ENCODE assay signal across 18 cellular contexts in genomic region chr3:62125376-62125775, GRCh38.
DNase-seq lines count a peak whose midpoint lies in the region; ATAC-seq and TF ChIP-seq lines count a peak whose summit lies in the region.
"Had no signal": no experiment of that assay in that cellular context is flagged by ENCODE, and none has a peak within 500 bp of the region (broad histone marks: within the 10 kb centered on the region; RNA-seq: fewer than 3 reads in every experiment).

No MANE protein-coding gene starts in this region.

- DNase-seq in left kidney (ENCODE audit: low read depth, low spot score) (peak; percentile 53), type B pancreatic cell (ENCODE audit: extremely low spot score, unreplicated experiment) (no peak), DMS53 treated with DMSO at 0.1 percent for 48 hours (lab: John Stamatoyannopoulos, UW; ENCODE audit: unreplicated experiment) (no peak)
- DNase-seq: CD4-positive, alpha-beta T cell; CD8-positive, alpha-beta memory T cell; DMS 273 treated with DMSO at 0.1 percent for 48 hours; DMS79 treated with DMSO at 0.1 percent for 48 hours; GM23248; H7 had no signal

- peaks cover 5% of the 10 kb centered on the region for H3K36me3 Mint-ChIP-seq in type B pancreatic cell
- H3K36me3 Mint-ChIP-seq: CD14-positive monocyte; CD8-positive, alpha-beta memory T cell had no signal

- H3K9me3 ChIP-seq in BLaER1 treated with 17β-estradiol and CSF1 and Interleukin-3, amounts not matched to agents 10 nM and 100 nM (replicated peaks in 1 of 11): peaks cover 0 to 19% (median 6%) of the 10 kb centered on the region in 11 experiments; a peak in 11 of 22 replicates
- no peaks in the 10 kb centered on the region for H3K9me3 ChIP-seq in parathyroid adenoma (ENCODE audit: control insufficient read depth, low read length)
- H3K9me3 ChIP-seq: BLaER1 had no signal

- H3K4me1 ChIP-seq in BLaER1 treated with 17β-estradiol and CSF1 and Interleukin-3, amounts not matched to agents 10 nM and 100 nM: peaks cover 0 to 55% (median 36%) of the 10 kb centered on the region in 10 experiments; a peak in 16 of 20 replicates
- H3K4me1 ChIP-seq in parathyroid adenoma: peaks cover 14% of the 10 kb centered on the region

- peaks cover 8% of the 10 kb centered on the region for H3K79me2 ChIP-seq in parathyroid adenoma

- H3K9ac ChIP-seq in BLaER1 treated with 17β-estradiol and CSF1 and Interleukin-3, amounts not matched to agents 10 nM and 100 nM: no peak overlapping the region
- H3K9ac ChIP-seq in parathyroid adenoma: no peak overlapping the region
- H3K9ac ChIP-seq: BLaER1, GM23248 had no signal

- H3K27me3 Mint-ChIP-seq in type B pancreatic cell: no peaks in the 10 kb centered on the region
- H3K27me3 Mint-ChIP-seq: B cell; CD4-positive, alpha-beta T cell; CD8-positive, alpha-beta memory T cell had no signal

- ATAC-seq in GM18909 (IDR thresholded peaks at IDR 0.05; ENCODE audit: poor library complexity, unreplicated experiment) (no peak), HG03520 (IDR thresholded peaks at IDR 0.05; ENCODE audit: unreplicated experiment) (no peak)
- ATAC-seq: HCT116 had no signal

- H3K27ac ChIP-seq in BLaER1 treated with 17β-estradiol and CSF1 and Interleukin-3, amounts not matched to agents 10 nM and 100 nM: no peak overlapping the region
- H3K27ac ChIP-seq in parathyroid adenoma: no peak overlapping the region
- H3K27ac ChIP-seq: 22Rv1, BLaER1, GM23248 had no signal

- no peaks in the 10 kb centered on the region for H3K27me3 ChIP-seq in BLaER1 treated with 17β-estradiol and CSF1 and Interleukin-3, amounts not matched to agents 10 nM and 100 nM
- H3K27me3 ChIP-seq in parathyroid adenoma (ENCODE audit: control insufficient read depth, insufficient read depth, low read length): no peaks in the 10 kb centered on the region
- H3K27me3 ChIP-seq: BLaER1 had no signal

- H3K9me3 Mint-ChIP-seq in type B pancreatic cell: peaks cover 10% of the 10 kb centered on the region
- H3K9me3 Mint-ChIP-seq: CD4-positive, alpha-beta T cell had no signal

- H4K20me1 ChIP-seq in BLaER1 treated with 17β-estradiol and CSF1 and Interleukin-3, amounts not matched to agents 10 nM and 100 nM: no peaks in the 10 kb centered on the region
- H4K20me1 ChIP-seq: BLaER1 had no signal

- H3K4me3 Mint-ChIP-seq in type B pancreatic cell: no peak overlapping the region
- H3K4me3 Mint-ChIP-seq: B cell; CD14-positive monocyte; CD4-positive, alpha-beta T cell; CD8-positive, alpha-beta memory T cell had no signal

- H3K4me3 ChIP-seq in BLaER1 treated with 17β-estradiol and CSF1 and Interleukin-3, amounts not matched to agents 10 nM and 100 nM: no peak overlapping the region
- H3K4me3 ChIP-seq in parathyroid adenoma (ENCODE audit: low read depth, low read length): no peak overlapping the region
- H3K4me3 ChIP-seq: BLaER1, GM23248 had no signal

- H3K4me2 ChIP-seq in BLaER1 treated with 17β-estradiol and CSF1 and Interleukin-3, amounts not matched to agents 10 nM and 100 nM: peak overlapping the region in 9 of 11 experiments; percentile 6 to 76 (median 28); a peak in 8 of 22 replicates
- peak overlapping the region; percentile 44 for H3K4me2 ChIP-seq in parathyroid adenoma (ENCODE audit: low read length)
- H3K4me2 ChIP-seq: BLaER1 had no signal

- peak overlapping the region; percentile 61 for H3K27ac Mint-ChIP-seq in type B pancreatic cell
- H3K27ac Mint-ChIP-seq: B cell; CD14-positive monocyte; CD4-positive, alpha-beta T cell; CD8-positive, alpha-beta memory T cell had no signal

- TF ChIP-seq CTCF in parathyroid adenoma (IDR thresholded peaks at IDR 0.05) (no peak), type B pancreatic cell (conservative IDR thresholded peaks at IDR 0.05) (no peak)

- H2AFZ ChIP-seq in parathyroid adenoma: no peak overlapping the region
- H2AFZ ChIP-seq: GM23248 had no signal

- H3K36me3 ChIP-seq in BLaER1 treated with 17β-estradiol and CSF1 and Interleukin-3, amounts not matched to agents 10 nM and 100 nM: peaks cover 0 to 14% (median 0%) of the 10 kb centered on the region in 11 experiments; a peak in 1 of 22 replicates
- H3K36me3 ChIP-seq in parathyroid adenoma (ENCODE audit: control insufficient read depth, insufficient read depth, low read length): no peaks in the 10 kb centered on the region
- H3K36me3 ChIP-seq: BLaER1 had no signal

- H3K4me1 Mint-ChIP-seq in type B pancreatic cell (ENCODE audit: unreplicated experiment): peaks cover 41% of the 10 kb centered on the region
- H3K4me1 Mint-ChIP-seq: B cell; CD14-positive monocyte; CD8-positive, alpha-beta memory T cell had no signal
